In genomic region chr15:62649793-62650420, GRCh38 we compare ENCODE assay signal across 9 cellular contexts.
A peak's percentile ranks its signal among the peaks of the same experiment; 100 is the strongest.
DNase-seq lines count a peak whose midpoint lies in the region; ATAC-seq and TF ChIP-seq lines count a peak whose summit lies in the region.
"Had no signal": no experiment of that assay in that cellular context is flagged by ENCODE, and none has a peak within 500 bp of the region (broad histone marks: within the 10 kb centered on the region; RNA-seq: fewer than 3 reads in every experiment).

No MANE protein-coding gene starts in this region.

- H3K27me3 ChIP-seq in mammary epithelial cell (ENCODE audit: insufficient read depth, low read length) (no peaks in the 10 kb centered on the region), fibroblast of lung (ENCODE audit: control insufficient read depth, insufficient read depth, low read length) (no peaks in the 10 kb centered on the region)

- H3K4me1 Mint-ChIP-seq in MCF 10A (ENCODE audit: insufficient read depth, unreplicated experiment): peaks cover 13% of the 10 kb centered on the region

- H3K4me1 ChIP-seq in mammary epithelial cell (ENCODE audit: insufficient read depth, low read length) (peaks cover 15% of the 10 kb centered on the region), fibroblast of lung (ENCODE audit: control insufficient read depth, extremely low read depth, insufficient read depth, low read length) (no peaks in the 10 kb centered on the region), mucosa of descending colon (ENCODE audit: low read depth) (peaks cover 3% of the 10 kb centered on the region)

- no TSS peak for BruUV-seq in mammary epithelial cell (replicated peaks; lab: Mats Ljungman, UMichigan)
- no TSS peak for BruUV-seq in MCF 10A (replicated peaks; lab: Mats Ljungman, UMichigan)

- H4K20me1 ChIP-seq in mammary epithelial cell (ENCODE audit: insufficient read depth, low read length) (no peaks in the 10 kb centered on the region), fibroblast of lung (ENCODE audit: control insufficient read depth, extremely low read depth, insufficient read depth, low read length) (no peaks in the 10 kb centered on the region)

- POLR2A ChIA-PET in MCF 10A (lab: Yijun Ruan, JAX): interaction anchor here (0.6 to 1.1 kb wide), 3 partner anchors 7 to 122 kb away, joined by 3 read pairs; no protein-coding TSS in a partner anchor

- H3K9me3 Mint-ChIP-seq in MCF 10A (ENCODE audit: unreplicated experiment): no peaks in the 10 kb centered on the region

- H3K27ac Mint-ChIP-seq in MCF 10A (ENCODE audit: low read depth, unreplicated experiment): no peak overlapping the region

- CTCF ChIA-PET in mammary epithelial cell (lab: Charles Lee; ENCODE audit: low non-redundant PET) (no interaction called here), MCF 10A (lab: Yijun Ruan, JAX) (interaction anchor here (0.6 to 0.9 kb wide), 4 partner anchors 55 to 1233 kb away, joined by 3 read pairs; no protein-coding TSS in a partner anchor)

- peak; percentile 12 for DNase-seq in mammary epithelial cell
- DNase-seq in MCF 10A (ENCODE audit: unreplicated experiment): no peak
- DNase-seq in fibroblast of lung (ENCODE audit: low read depth in 2 of 2): peak; percentile 21 to 72
- peak in 11 of 49 donors; percentile 6 to 46 (median 16) for DNase-seq in substantia nigra (lab: John Stamatoyannopoulos, UW)
- no peak for DNase-seq in activated CD4-positive, CD25-positive, alpha-beta regulatory T cell (lab: John Stamatoyannopoulos, UW)
- DNase-seq in mucosa of descending colon: no peak

- no peak overlapping the region for H3K27ac ChIP-seq in mammary epithelial cell (ENCODE audit: insufficient read depth, low read depth, low read length)
- H3K27ac ChIP-seq in fibroblast of lung (ENCODE audit: insufficient read depth, low read length): no peak overlapping the region
- H3K27ac ChIP-seq in substantia nigra (ENCODE audit: low read depth, low read length, poor library complexity, severe bottlenecking): peak overlapping the region; percentile 41
- H3K27ac ChIP-seq: SK-N-MC had no signal

- 95% methylated on average over 12 of the region's 12 CpGs for WGBS in mammary epithelial cell (ENCODE audit: low coverage, missing lambda C conversion rate)

- H3K36me3 Mint-ChIP-seq in MCF 10A (ENCODE audit: insufficient read depth, unreplicated experiment): peaks cover 24% of the 10 kb centered on the region

- dilution Hi-C loops in mammary epithelial cell (cut with HindIII; ENCODE audit: low sequenced_read_pairs): no loop called here

- intact Hi-C loops in mammary epithelial cell (cut with micrococcal nuclease): loop anchor here (1.0 to 2.0 kb wide), 2 partner anchors 43 to 259 kb away; no protein-coding TSS in a partner anchor
- intact Hi-C loops in MCF 10A (cut with micrococcal nuclease): loop anchor here (10.0 kb wide), 1 partner anchor 125 kb away; no protein-coding TSS in a partner anchor
- intact Hi-C loops in mucosa of descending colon (cut with DNase I, micrococcal nuclease): no loop called here

- H3K4me2 ChIP-seq in mammary epithelial cell (ENCODE audit: insufficient read depth, low read depth, low read length): no peak overlapping the region
- H3K4me2 ChIP-seq in fibroblast of lung (ENCODE audit: extremely low read depth, insufficient read depth, low read length): no peak overlapping the region

- H2AFZ ChIP-seq in mammary epithelial cell (ENCODE audit: low read depth, low read length) (no peak overlapping the region), fibroblast of lung (ENCODE audit: low read length) (no peak overlapping the region)

- in situ Hi-C loops in mammary epithelial cell (cut with MboI; ENCODE audit: low sequenced_read_pairs in 2 of 2): no loop called here

- H3K9ac ChIP-seq in mammary epithelial cell (ENCODE audit: insufficient read depth, low read length): no peak overlapping the region
- no peak overlapping the region for H3K9ac ChIP-seq in fibroblast of lung (ENCODE audit: insufficient read depth, low read length)

- no peak overlapping the region for H3K4me3 Mint-ChIP-seq in MCF 10A (ENCODE audit: unreplicated experiment)

- H3K4me3 ChIP-seq in mammary epithelial cell (replicated peaks in 1 of 3; ENCODE audit: insufficient read depth in 1 of 3, low read depth in 2 of 3, low read length in 3 of 3) (no peak overlapping the region), fibroblast of lung (replicated peaks in 1 of 4; ENCODE audit: control extremely low read depth in 1 of 4, insufficient read depth in 1 of 4, low read depth in 3 of 4, low read length in 4 of 4) (no peak overlapping the region), mucosa of descending colon (no peak overlapping the region)
- H3K4me3 ChIP-seq: SK-N-MC had no signal

- ATAC-seq in HG03135 (IDR thresholded peaks at IDR 0.05; ENCODE audit: unreplicated experiment) (peak; percentile 71), GM18517 (IDR thresholded peaks at IDR 0.05; ENCODE audit: unreplicated experiment) (no peak), mucosa of descending colon (no peak)

- H3K36me3 ChIP-seq in mammary epithelial cell (ENCODE audit: insufficient read depth, low read length) (no peaks in the 10 kb centered on the region), fibroblast of lung (ENCODE audit: control insufficient read depth, insufficient read depth, low read length) (no peaks in the 10 kb centered on the region), mucosa of descending colon (ENCODE audit: low read depth) (no peaks in the 10 kb centered on the region)

- H3K79me2 ChIP-seq in mammary epithelial cell (ENCODE audit: insufficient read depth, low read length) (no peaks in the 10 kb centered on the region), fibroblast of lung (ENCODE audit: control insufficient read depth, insufficient read depth, low read length) (no peaks in the 10 kb centered on the region)

- no peaks in the 10 kb centered on the region for H3K27me3 Mint-ChIP-seq in MCF 10A (ENCODE audit: insufficient read depth, unreplicated experiment)

- H3K9me3 ChIP-seq in mammary epithelial cell (replicated peaks; ENCODE audit: insufficient read depth, low read length) (no peaks in the 10 kb centered on the region), fibroblast of lung (ENCODE audit: control insufficient read depth, insufficient read depth, low read depth, low read length) (no peaks in the 10 kb centered on the region), mucosa of descending colon (no peaks in the 10 kb centered on the region)

- TF ChIP-seq CTCF in mammary epithelial cell (conservative IDR thresholded peaks at IDR 0.05 in 1 of 2, IDR thresholded peaks at IDR 0.05 in 1 of 2; ENCODE audit: extremely low read depth in 1 of 2, insufficient read depth in 1 of 2, low read depth in 1 of 2, low read length in 2 of 2) (no peak), MCF 10A (IDR thresholded peaks at IDR 0.05; ENCODE audit: unreplicated experiment) (no peak), fibroblast of lung (conservative IDR thresholded peaks at IDR 0.05 in 1 of 2, IDR thresholded peaks at IDR 0.05 in 1 of 2; ENCODE audit: low read depth in 1 of 2, low read length in 2 of 2) (no peak), mucosa of descending colon (IDR thresholded peaks at IDR 0.05) (no peak)

Comparison
In these comparisons a context has a peak if more than half of its experiments do, and no peak if none do; other contexts are left out.
1. DNase-seq: peak in mammary epithelial cell (single experiment) and fibroblast of lung (2 of 2); none in MCF 10A (single experiment), activated CD4-positive, CD25-positive, alpha-beta regulatory T cell (0 of 4) and mucosa of descending colon (0 of 3).
2. intact Hi-C loops: an anchor here in mammary epithelial cell (1.0 to 2.0 kb wide) and MCF 10A (10.0 kb wide); none called in mucosa of descending colon.